In genomic region chr13:90414691-90415596, GRCh38 we compare ENCODE assay signal across 12 cellular contexts.
DNase-seq lines count a peak whose midpoint lies in the region; TF ChIP-seq lines count a peak whose summit lies in the region.
"Had no signal": no experiment of that assay in that cellular context is flagged by ENCODE, and none has a peak within 500 bp of the region (broad histone marks: within the 10 kb centered on the region; RNA-seq: fewer than 3 reads in every experiment).

No MANE protein-coding gene starts in this region.

- H3K27ac ChIP-seq in HUES6 (ENCODE audit: low read depth, low read length) (peak overlapping the region; percentile 1; the same call in 1 of the 2 replicates), esophagus squamous epithelium (no peak overlapping the region)
- H3K27ac ChIP-seq: prostate gland had no signal

- H3K9me3 ChIP-seq in HUES6 (ENCODE audit: control insufficient read depth, insufficient read depth, low read depth, low read length) (no peaks in the 10 kb centered on the region), esophagus squamous epithelium (no peaks in the 10 kb centered on the region)
- H3K9me3 ChIP-seq: prostate gland had no signal

- no peak for TF ChIP-seq POLR2A in esophagus squamous epithelium (IDR thresholded peaks at IDR 0.05)

- H3K27me3 ChIP-seq in HUES6 (ENCODE audit: control insufficient read depth, insufficient read depth, low read length) (no peaks in the 10 kb centered on the region), esophagus squamous epithelium (no peaks in the 10 kb centered on the region)

- no peaks in the 10 kb centered on the region for H3K27me3 Mint-ChIP-seq in T-helper 2 cell treated with Interferon-gamma antibody and Interleukin-4, amounts not matched to agents 5 μg/mL and 100 μg/mL, for 36 hours (ENCODE audit: low read depth)
- H3K27me3 Mint-ChIP-seq: CD4-positive, alpha-beta memory T cell had no signal

- H3K4me3 Mint-ChIP-seq in T-helper 2 cell treated with Interferon-gamma antibody and Interleukin-4, amounts not matched to agents 5 μg/mL and 100 μg/mL, for 36 hours: no peak overlapping the region
- H3K4me3 Mint-ChIP-seq: activated T-cell treated with anti-CD3 and anti-CD28 coated beads, Interleukin-2, amount 50 U/mL, for 4 hours; CD4-positive, alpha-beta memory T cell had no signal

- no peaks in the 10 kb centered on the region for H3K36me3 ChIP-seq in HUES6 (ENCODE audit: control insufficient read depth, insufficient read depth, low read length)
- no peaks in the 10 kb centered on the region for H3K36me3 ChIP-seq in esophagus squamous epithelium
- H3K36me3 ChIP-seq: prostate gland had no signal

- DNase-seq in AG09319 (ENCODE audit: extremely low read depth, low read depth) (peak; percentile 4), amniotic epithelial cell (ENCODE audit: low read depth) (peak; percentile 69), iPS-NIHi11 (ENCODE audit: low spot score) (peak; percentile 54), amygdala (lab: John Stamatoyannopoulos, UW) (no peak), D341Med (ENCODE audit: low spot score) (no peak), esophagus squamous epithelium (lab: John Stamatoyannopoulos, UW) (no peak)
- DNase-seq in T-helper 2 cell treated with Interferon-gamma antibody and Interleukin-4, amounts not matched to agents 5 μg/mL and 100 μg/mL, for 36 hours (ENCODE audit: low spot score): no peak
- DNase-seq: activated T-cell treated with anti-CD3 and anti-CD28 coated beads, Interleukin-2, amount 50 U/mL, for 4 hours; CD4-positive, alpha-beta memory T cell; left colon had no signal

- intact Hi-C loops in esophagus squamous epithelium (cut with DNase I): no loop called here

- peaks cover 14% of the 10 kb centered on the region for H3K4me1 ChIP-seq in HUES6 (ENCODE audit: control insufficient read depth, insufficient read depth, low read length)
- H3K4me1 ChIP-seq in esophagus squamous epithelium: no peaks in the 10 kb centered on the region
- H3K4me1 ChIP-seq: prostate gland had no signal

- TF ChIP-seq CTCF in AG09319 (IDR thresholded peaks at IDR 0.05; ENCODE audit: low read depth, low read length) (no peak), esophagus squamous epithelium (IDR thresholded peaks at IDR 0.05) (no peak)

- H3K9me3 Mint-ChIP-seq in T-helper 2 cell treated with Interferon-gamma antibody and Interleukin-4, amounts not matched to agents 5 μg/mL and 100 μg/mL, for 36 hours: peaks cover 17% of the 10 kb centered on the region

- WGBS in esophagus squamous epithelium, 2 donors: 53 to 61% methylated on average over 3 of the region's 3 CpGs

- no peak overlapping the region for H3K27ac Mint-ChIP-seq in T-helper 2 cell treated with Interferon-gamma antibody and Interleukin-4, amounts not matched to agents 5 μg/mL and 100 μg/mL, for 36 hours
- H3K27ac Mint-ChIP-seq: CD4-positive, alpha-beta memory T cell had no signal

- no peak overlapping the region for H3K9ac ChIP-seq in HUES6 (ENCODE audit: low read length)

- H3K4me3 ChIP-seq in HUES6 (ENCODE audit: low read depth, low read length): no peak overlapping the region
- H3K4me3 ChIP-seq in esophagus squamous epithelium: no peak overlapping the region
- H3K4me3 ChIP-seq: prostate gland had no signal

- H3K4me1 Mint-ChIP-seq in T-helper 2 cell treated with Interferon-gamma antibody and Interleukin-4, amounts not matched to agents 5 μg/mL and 100 μg/mL, for 36 hours (ENCODE audit: low read depth): no peaks in the 10 kb centered on the region
- H3K4me1 Mint-ChIP-seq: CD4-positive, alpha-beta memory T cell had no signal

- no peaks in the 10 kb centered on the region for H3K36me3 Mint-ChIP-seq in T-helper 2 cell treated with Interferon-gamma antibody and Interleukin-4, amounts not matched to agents 5 μg/mL and 100 μg/mL, for 36 hours (ENCODE audit: low read depth)
- H3K36me3 Mint-ChIP-seq: CD4-positive, alpha-beta memory T cell had no signal

Comparison
In these comparisons a context has a peak if more than half of its experiments do, and no peak if none do; other contexts are left out.
1. DNase-seq: peak in AG09319 (single experiment), amniotic epithelial cell (single experiment) and iPS-NIHi11 (single experiment); none in amygdala (0 of 56), D341Med (single experiment), esophagus squamous epithelium (single experiment) and T-helper 2 cell treated with Interferon-gamma antibody and Interleukin-4, amounts not matched to agents 5 μg/mL and 100 μg/mL, for 36 hours (single experiment).